In the genomic region with DNA sequence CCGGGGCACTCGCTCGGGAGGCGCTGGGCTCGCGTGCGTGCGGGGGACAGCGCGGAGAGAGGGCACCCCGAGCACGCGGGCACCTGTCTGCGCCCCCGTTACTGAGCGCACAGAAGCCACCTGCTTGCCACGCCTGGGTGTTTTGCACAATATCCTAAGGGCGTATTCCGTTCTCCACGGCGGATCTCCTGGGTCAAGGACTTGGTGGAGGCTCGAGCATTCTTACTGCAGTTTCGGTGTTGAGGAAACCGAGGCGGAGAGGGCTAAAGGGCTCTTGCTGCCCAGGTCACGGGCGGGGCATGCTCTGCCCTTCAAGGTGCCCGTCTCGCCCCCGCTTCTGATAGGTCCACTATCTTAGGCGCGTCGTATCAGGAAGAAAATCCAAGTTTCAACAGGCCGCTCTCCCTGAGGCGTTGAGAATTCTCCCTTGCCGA, we compare ENCODE assay signal across 8 cellular contexts. TPM values are rescaled to one million over a fixed set of nuclear protein-coding genes. Genes with fewer than 3 reads are reported as not detected.
DNase-seq lines count a peak whose midpoint lies in the region; ATAC-seq, FAIRE-seq and TF ChIP-seq lines count a peak whose summit lies in the region.

No MANE protein-coding gene starts in this region.

- peak overlapping the region; percentile 73 to 74 for H3K4me3 ChIP-seq in prostate gland

- no peaks in the 10 kb centered on the region for H3K9me3 ChIP-seq in prostate gland

- TF ChIP-seq POLR2A in GM12891 (IDR thresholded peaks at IDR 0.05; ENCODE audit: low read depth, low read length) (no peak), prostate gland (IDR thresholded peaks at IDR 0.05) (no peak)

- FAIRE-seq in GM12891 (lab: Jason Lieb, UNC), result no peak

- no peaks in the 10 kb centered on the region for H3K27me3 Mint-ChIP-seq in activated CD8-positive, alpha-beta T cell treated with anti-CD3 and anti-CD28 coated beads for 36 hours

- in situ Hi-C loops in GM13977 (cut with MboI; ENCODE audit: low pct_unique_long_range_greater_than_20kb, low sequenced_read_pairs, unreplicated experiment), result no loop called here

- peaks cover 41% of the 10 kb centered on the region for H3K4me1 Mint-ChIP-seq in activated CD8-positive, alpha-beta T cell treated with anti-CD3 and anti-CD28 coated beads for 36 hours (ENCODE audit: low read depth)

- no peak for TF ChIP-seq CTCF in activated CD8-positive, alpha-beta T cell treated with anti-CD3 and anti-CD28 coated beads for 36 hours (IDR thresholded peaks at IDR 0.05)
- no peak for TF ChIP-seq CTCF in prostate gland (IDR thresholded peaks at IDR 0.05)
- TF ChIP-seq CTCF in GM13977 (IDR thresholded peaks at IDR 0.05; ENCODE audit: extremely low read depth, insufficient read depth, missing control alignments), result no peak

- H3K36me3 ChIP-seq in prostate gland, result no peaks in the 10 kb centered on the region

- 2% methylated on average over 25 of the region's 36 CpGs for WGBS in prostate gland

- POLR2A ChIA-PET in activated CD8-positive, alpha-beta T cell treated with anti-CD3 and anti-CD28 coated beads for 36 hours (lab: Charles Lee), result interaction anchor here (1.0 kb wide), 1 partner anchor 8 kb away, joined by 5 read pairs; no protein-coding TSS in a partner anchor

- H3K27me3 ChIP-seq in prostate gland (replicated peaks; ENCODE audit: insufficient read depth), result no peaks in the 10 kb centered on the region

- peak overlapping the region; percentile 94 for H3K4me3 Mint-ChIP-seq in activated CD8-positive, alpha-beta T cell treated with anti-CD3 and anti-CD28 coated beads for 36 hours

- peak; percentile 23 for ATAC-seq in HG03354 (IDR thresholded peaks at IDR 0.05; ENCODE audit: poor library complexity, severe bottlenecking, unreplicated experiment)
- no peak for ATAC-seq in activated CD8-positive, alpha-beta T cell treated with anti-CD3 and anti-CD28 coated beads for 36 hours
- peak; percentile 29 for ATAC-seq in Right ventricle myocardium superior (ENCODE audit: poor library complexity)

- peak; percentile 12 for DNase-seq in GM12891 (ENCODE audit: insufficient read length, low spot score)
- DNase-seq in activated CD8-positive, alpha-beta T cell treated with anti-CD3 and anti-CD28 coated beads for 36 hours, result no peak
- DNase-seq in Right ventricle myocardium superior, result peak; percentile 71
- peak; percentile 51 for DNase-seq in prostate gland (ENCODE audit: low spot score)
- DNase-seq in NCI-H2196 (lab: John Stamatoyannopoulos, UW; ENCODE audit: unreplicated experiment), result no peak
- no peak for DNase-seq in SK-N-DZ (ENCODE audit: low spot score)
- DNase-seq in GM13977 (ENCODE audit: low spot score), result no peak

- peak overlapping the region; percentile 69 to 77 for H3K27ac ChIP-seq in prostate gland

- peaks cover 7% of the 10 kb centered on the region for H3K36me3 Mint-ChIP-seq in activated CD8-positive, alpha-beta T cell treated with anti-CD3 and anti-CD28 coated beads for 36 hours (ENCODE audit: low read depth)

- intact Hi-C loops in activated CD8-positive, alpha-beta T cell treated with anti-CD3 and anti-CD28 coated beads for 36 hours (cut with micrococcal nuclease), result no loop called here
- intact Hi-C loops in Right ventricle myocardium superior (cut with DNase I), result no loop called here
- intact Hi-C loops in prostate gland (cut with DNase I), result loop anchor here (5.0 kb wide), 1 partner anchor 125 kb away; a partner anchor contains a TSS

- H3K4me1 ChIP-seq in prostate gland (replicated peaks), result peaks cover 16% of the 10 kb centered on the region

- CTCF ChIA-PET in activated CD8-positive, alpha-beta T cell treated with anti-CD3 and anti-CD28 coated beads for 36 hours (lab: Charles Lee), result no interaction called here

- peak overlapping the region; percentile 87 for H3K27ac Mint-ChIP-seq in activated CD8-positive, alpha-beta T cell treated with anti-CD3 and anti-CD28 coated beads for 36 hours

- peaks cover 4% of the 10 kb centered on the region for H3K9me3 Mint-ChIP-seq in activated CD8-positive, alpha-beta T cell treated with anti-CD3 and anti-CD28 coated beads for 36 hours

TF ChIP-seq in GM12891, 5 proteins besides CTCF, POLR2A, EP300 and RAD21:
- TF ChIP-seq POLR2AphosphoS5 (IDR thresholded peaks at IDR 0.05; ENCODE audit: low read depth, low read length), result no peak
- no peak for TF ChIP-seq TAF1 (IDR thresholded peaks at IDR 0.05; ENCODE audit: low read depth, low read length)
- no peak for TF ChIP-seq PAX5 (IDR thresholded peaks at IDR 0.05; ENCODE audit: insufficient read depth, low read length, severe bottlenecking)
- TF ChIP-seq SPI1 (IDR thresholded peaks at IDR 0.05; ENCODE audit: low read depth, low read length), result no peak
- TF ChIP-seq POU2F2 (IDR thresholded peaks at IDR 0.05; ENCODE audit: low read depth, low read length), result no peak

RNA-seq across cellular contexts. Expression of a gene that starts 0.5 kb away (rescaled TPM):
- 0.42 TPM for polyA plus RNA-seq in GM12891 (2012; ENCODE audit: low read depth, missing spikeins)
- total RNA-seq in activated CD8-positive, alpha-beta T cell treated with anti-CD3 and anti-CD28 coated beads for 36 hours, result 10 to 100 TPM in 1 of 2 experiments, 1 to 10 TPM in 1; 9.2 to 10.2 TPM
- total RNA-seq in Right ventricle myocardium superior, result 273 TPM
- 10 to 100 TPM; 50.4 to 70.8 TPM for total RNA-seq in prostate gland
- polyA plus RNA-seq in SK-N-DZ (2014; cell fraction: cytosol; rRNA removed), result 11.5 and 16.0 TPM in 2 replicates
- 7.6 and 8.4 TPM in 2 replicates for polyA plus RNA-seq in SK-N-DZ (2014; cell fraction: nucleus; rRNA removed)

Comparison
In these comparisons a context has a peak if more than half of its experiments do, and no peak if none do; other contexts are left out.
1. DNase-seq: peak in GM12891 (single experiment), Right ventricle myocardium superior (single experiment) and prostate gland (single experiment); none in activated CD8-positive, alpha-beta T cell treated with anti-CD3 and anti-CD28 coated beads for 36 hours (single experiment), NCI-H2196 (single experiment), SK-N-DZ (single experiment) and GM13977 (single experiment).
2. RNA of a gene that starts 0.5 kb away (total RNA-seq): 273 TPM in Right ventricle myocardium superior (single experiment) and 50.4 to 70.8 TPM in prostate gland; 9.2 to 10.2 TPM in activated CD8-positive, alpha-beta T cell treated with anti-CD3 and anti-CD28 coated beads for 36 hours; every median in the first group is over 4 times any median in the second.